Comparison of ENCODE assay signal across 11 cellular contexts in the genomic region with DNA sequence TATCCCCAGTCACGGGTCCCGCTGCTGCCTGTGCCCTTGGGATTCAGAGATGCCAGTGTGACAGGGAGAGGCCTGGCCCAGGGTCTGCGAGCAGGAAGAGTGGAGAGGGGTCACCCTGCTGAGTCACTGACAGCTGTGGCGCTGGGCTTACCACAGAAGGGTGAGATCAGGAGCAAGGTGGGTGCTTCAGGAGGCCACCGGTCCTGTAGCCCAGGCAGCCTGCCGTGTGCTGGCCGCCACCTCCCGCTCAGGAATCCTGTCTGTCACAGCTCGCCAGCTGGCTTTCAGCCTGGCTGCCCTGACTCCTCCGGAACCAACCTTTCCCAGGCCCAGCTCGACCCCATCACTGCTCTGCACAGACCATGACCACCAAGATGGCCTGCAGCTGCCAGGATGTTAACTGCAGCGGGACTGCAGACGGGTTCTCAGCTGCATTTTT. TPM values are rescaled to one million over a fixed set of nuclear protein-coding genes. Genes with fewer than 3 reads are reported as not detected.
DNase-seq lines count a peak whose midpoint lies in the region; TF ChIP-seq lines count a peak whose summit lies in the region.
"Had no signal": no experiment of that assay in that cellular context is flagged by ENCODE, and none has a peak within 500 bp of the region (broad histone marks: within the 10 kb centered on the region; RNA-seq: fewer than 3 reads in every experiment).

No MANE protein-coding gene starts in this region.

- H3F3A ChIP-seq in SK-N-SH (replicated peaks; ENCODE audit: insufficient read depth), result peaks cover 6% of the 10 kb centered on the region
- no peaks in the 10 kb centered on the region for H3F3A ChIP-seq in neural progenitor cell (ENCODE audit: low read depth)

- no peaks in the 10 kb centered on the region for H3K9me3 ChIP-seq in Caco-2
- no peaks in the 10 kb centered on the region for H3K9me3 ChIP-seq in SK-N-SH
- H3K9me3 ChIP-seq in fibroblast of lung (ENCODE audit: control insufficient read depth, insufficient read depth, low read depth, low read length), result no peaks in the 10 kb centered on the region
- no peaks in the 10 kb centered on the region for H3K9me3 ChIP-seq in neural progenitor cell (ENCODE audit: low read depth)
- H3K9me3 ChIP-seq in prostate gland, result no peaks in the 10 kb centered on the region

- no peak for TF ChIP-seq CTCF in Caco-2 (IDR thresholded peaks at IDR 0.05; ENCODE audit: insufficient read depth in 1 of 2, low read depth in 1 of 2, low read length in 1 of 2, severe bottlenecking in 1 of 2, unreplicated experiment in 1 of 2)
- no peak for TF ChIP-seq CTCF in SK-N-SH (IDR thresholded peaks at IDR 0.05)
- TF ChIP-seq CTCF in fibroblast of lung (conservative IDR thresholded peaks at IDR 0.05 in 1 of 2, IDR thresholded peaks at IDR 0.05 in 1 of 2; ENCODE audit: low read depth in 1 of 2, low read length in 2 of 2), result no peak
- TF ChIP-seq CTCF in neural progenitor cell (IDR thresholded peaks at IDR 0.05), result no peak
- TF ChIP-seq CTCF in prostate gland (IDR thresholded peaks at IDR 0.05), result no peak

- H3K4me3 Mint-ChIP-seq in Caco-2 (ENCODE audit: unreplicated experiment), result no peak overlapping the region
- H3K4me3 Mint-ChIP-seq in neural progenitor cell, result no peak overlapping the region
- H3K4me3 Mint-ChIP-seq: B cell; dendritic cell treated with granulocyte-macrophage colony-stimulating factor and Interleukin-4, amounts not matched to agents 40 ng/mL and 50 ng/mL, for 4 days had no signal

- H3K9ac ChIP-seq in SK-N-SH (no peak overlapping the region), fibroblast of lung (ENCODE audit: insufficient read depth, low read length) (no peak overlapping the region), neural progenitor cell (no peak overlapping the region)

- peaks cover 81% of the 10 kb centered on the region for H3K36me3 Mint-ChIP-seq in Caco-2 (ENCODE audit: insufficient read depth, unreplicated experiment)
- peaks cover 29% of the 10 kb centered on the region for H3K36me3 Mint-ChIP-seq in neural progenitor cell

- H3K36me3 ChIP-seq in Caco-2 (ENCODE audit: control insufficient read depth, insufficient read depth, low read length) (peaks cover 4% of the 10 kb centered on the region), SK-N-SH (replicated peaks in 1 of 2; ENCODE audit: control insufficient read depth in 1 of 2, insufficient read depth in 2 of 2, low read length in 1 of 2) (peaks cover 26 to 87% of the 10 kb centered on the region in 2 experiments), fibroblast of lung (ENCODE audit: control insufficient read depth, insufficient read depth, low read length) (peaks cover 44% of the 10 kb centered on the region), neural progenitor cell (no peaks in the 10 kb centered on the region), prostate gland (peaks cover 10 to 21% of the 10 kb centered on the region in 2 donors)

- H3K27ac ChIP-seq in SK-N-SH (ENCODE audit: low read depth in 2 of 2, low read length in 1 of 2) (peak overlapping the region in 1 of 2 experiments; percentile 54; a peak in 2 of 4 replicates), fibroblast of lung (ENCODE audit: insufficient read depth, low read length) (peak overlapping the region; percentile 26), neural progenitor cell (no peak overlapping the region), prostate gland (no peak overlapping the region)

- H3K27ac Mint-ChIP-seq in Caco-2 (ENCODE audit: unreplicated experiment) (peak overlapping the region; percentile 22), neural progenitor cell (peak overlapping the region; percentile 25)
- H3K27ac Mint-ChIP-seq: dendritic cell treated with granulocyte-macrophage colony-stimulating factor and Interleukin-4, amounts not matched to agents 40 ng/mL and 50 ng/mL, for 4 days had no signal

- H3K27me3 ChIP-seq in Caco-2 (replicated peaks; ENCODE audit: control insufficient read depth, insufficient read depth, low read length) (no peaks in the 10 kb centered on the region), SK-N-SH (ENCODE audit: insufficient read depth) (no peaks in the 10 kb centered on the region), fibroblast of lung (ENCODE audit: control insufficient read depth, insufficient read depth, low read length) (no peaks in the 10 kb centered on the region), neural progenitor cell (no peaks in the 10 kb centered on the region), prostate gland (replicated peaks; ENCODE audit: insufficient read depth) (no peaks in the 10 kb centered on the region)

- no peak for DNase-seq in Caco-2
- DNase-seq in SK-N-SH, result peak; percentile 68
- peak; percentile 62 to 63 for DNase-seq in fibroblast of lung (ENCODE audit: low read depth in 2 of 2)
- DNase-seq in neural progenitor cell (ENCODE audit: low spot score), result no peak
- DNase-seq in GM19238 (ENCODE audit: insufficient read length, low spot score), result no peak
- no peak for DNase-seq in NK-92 (lab: John Stamatoyannopoulos, UW; ENCODE audit: unreplicated experiment)
- no peak for DNase-seq in prostate gland (ENCODE audit: low spot score)
- DNase-seq in germinal center (ENCODE audit: low spot score), result no peak
- DNase-seq: NCI-H2227 treated with DMSO at 0.1 percent for 48 hours had no signal

- H3K9me3 Mint-ChIP-seq in Caco-2 (ENCODE audit: unreplicated experiment) (no peaks in the 10 kb centered on the region), neural progenitor cell (no peaks in the 10 kb centered on the region)
- H3K9me3 Mint-ChIP-seq: dendritic cell treated with granulocyte-macrophage colony-stimulating factor and Interleukin-4, amounts not matched to agents 40 ng/mL and 50 ng/mL, for 4 days had no signal

- TF ChIP-seq EP300 in SK-N-SH (IDR thresholded peaks at IDR 0.05; ENCODE audit: borderline replicate concordance in 1 of 2, low read depth in 1 of 2, low read length in 1 of 2), result no peak

- H3K27me3 Mint-ChIP-seq in Caco-2 (ENCODE audit: insufficient read depth, unreplicated experiment) (no peaks in the 10 kb centered on the region), neural progenitor cell (ENCODE audit: insufficient read depth, low read depth) (peaks cover 8% of the 10 kb centered on the region)
- H3K27me3 Mint-ChIP-seq: B cell; dendritic cell treated with granulocyte-macrophage colony-stimulating factor and Interleukin-4, amounts not matched to agents 40 ng/mL and 50 ng/mL, for 4 days had no signal

- H3K4me1 ChIP-seq in Caco-2, result no peaks in the 10 kb centered on the region
- peaks cover 0 to 17% of the 10 kb centered on the region in 2 experiments; a peak in 1 of 4 replicates for H3K4me1 ChIP-seq in SK-N-SH (ENCODE audit: control insufficient read depth in 1 of 2, insufficient read depth in 2 of 2, low read depth in 1 of 2, low read length in 1 of 2)
- peaks cover 9% of the 10 kb centered on the region for H3K4me1 ChIP-seq in fibroblast of lung (ENCODE audit: control insufficient read depth, extremely low read depth, insufficient read depth, low read length)
- H3K4me1 ChIP-seq in neural progenitor cell, result peaks cover 13% of the 10 kb centered on the region
- peaks cover 6% of the 10 kb centered on the region for H3K4me1 ChIP-seq in prostate gland (replicated peaks)

- TF ChIP-seq RAD21 in SK-N-SH (IDR thresholded peaks at IDR 0.05; ENCODE audit: low read length), result no peak

- H3K4me3 ChIP-seq in Caco-2 (ENCODE audit: low read depth, low read length) (no peak overlapping the region), SK-N-SH (ENCODE audit: low read depth in 2 of 2, low read length in 1 of 2) (no peak overlapping the region), fibroblast of lung (replicated peaks in 1 of 4; ENCODE audit: control extremely low read depth in 1 of 4, insufficient read depth in 1 of 4, low read depth in 3 of 4, low read length in 4 of 4) (no peak overlapping the region), neural progenitor cell (no peak overlapping the region), prostate gland (no peak overlapping the region)

- no TSS peak for BruUV-seq in Caco-2 (replicated peaks; lab: Mats Ljungman, UMichigan)

- H2AFZ ChIP-seq in SK-N-SH (ENCODE audit: low read depth) (no peak overlapping the region), fibroblast of lung (ENCODE audit: low read length) (no peak overlapping the region), neural progenitor cell (replicated peaks) (no peak overlapping the region)

- H3K4me2 ChIP-seq in SK-N-SH, result no peak overlapping the region
- no peak overlapping the region for H3K4me2 ChIP-seq in fibroblast of lung (ENCODE audit: extremely low read depth, insufficient read depth, low read length)
- H3K4me2 ChIP-seq in neural progenitor cell, result no peak overlapping the region

- POLR2A ChIA-PET in Caco-2 (lab: Charles Lee) (interaction anchor here (0.9 kb wide), 1 partner anchor 24 kb away, joined by 7 read pairs; no protein-coding TSS in a partner anchor), SK-N-SH (lab: Yijun Ruan, JAX) (interaction anchor here (1.0 kb wide), 1 partner anchor 11 kb away, joined by 3 read pairs; no protein-coding TSS in a partner anchor)

- WGBS in SK-N-SH (ENCODE audit: low lambda C conversion rate), result 62% methylated on average over 6 of the region's 13 CpGs
- WGBS in prostate gland, result 55% methylated on average over 13 of the region's 13 CpGs

- CTCF ChIA-PET in Caco-2 (lab: Charles Lee) (no interaction called here), SK-N-SH (lab: Yijun Ruan, JAX) (interaction anchor here (0.7 to 2.2 kb wide), 5 partner anchors 12 to 61 kb away, joined by 3 to 6 read pairs (median 3); no protein-coding TSS in a partner anchor)

- intact Hi-C loops in Caco-2 (cut with micrococcal nuclease; ENCODE audit: unreplicated experiment), result no loop called here
- intact Hi-C loops in prostate gland (cut with DNase I), result loop anchor here (10.0 kb wide), 1 partner anchor 74 kb away; a partner anchor contains a TSS

- H3K9me2 ChIP-seq in SK-N-SH, result no peaks in the 10 kb centered on the region

- TF ChIP-seq POLR2A in prostate gland (IDR thresholded peaks at IDR 0.05), result no peak

- H3K79me2 ChIP-seq in SK-N-SH (ENCODE audit: insufficient read depth) (peaks cover 4% of the 10 kb centered on the region; the same call in 1 of the 2 replicates), fibroblast of lung (ENCODE audit: control insufficient read depth, insufficient read depth, low read length) (no peaks in the 10 kb centered on the region), neural progenitor cell (ENCODE audit: low read depth) (no peaks in the 10 kb centered on the region)

- H4K20me1 ChIP-seq in SK-N-SH (ENCODE audit: insufficient read depth), result no peaks in the 10 kb centered on the region
- peaks cover 1% of the 10 kb centered on the region for H4K20me1 ChIP-seq in fibroblast of lung (ENCODE audit: control insufficient read depth, extremely low read depth, insufficient read depth, low read length)
- H4K20me1 ChIP-seq in neural progenitor cell (ENCODE audit: low read depth), result peaks cover 5% of the 10 kb centered on the region

- H3K4me1 Mint-ChIP-seq in Caco-2 (ENCODE audit: low read depth, unreplicated experiment) (no peaks in the 10 kb centered on the region), neural progenitor cell (peaks cover 7% of the 10 kb centered on the region)

RNA-seq across cellular contexts. Expression of a gene that starts 25.3 kb away (rescaled TPM):
- total RNA-seq in Caco-2 (2022) (48.8 and 51.5 TPM in 2 replicates), fibroblast of lung (22.3 and 34.0 TPM in 2 replicates), neural progenitor cell (ENCODE audit: low replicate concordance) (17.7 and 23.7 TPM in 2 replicates), prostate gland (10 to 100 TPM; 36.2 to 71.6 TPM)
- polyA plus RNA-seq in SK-N-SH (2012; rRNA removed) (32.4 and 39.8 TPM in 2 replicates), fibroblast of lung (22.4 and 22.8 TPM in 2 replicates)
- polyA plus RNA-seq in SK-N-SH (2012; cell fraction: cytosol; rRNA removed), result 19.9 and 25.5 TPM in 2 replicates
- 97.8 and 104 TPM in 2 replicates for polyA plus RNA-seq in SK-N-SH (2012; cell fraction: nucleus; rRNA removed)
- 19.8 and 20.7 TPM in 2 replicates for polyA plus RNA-seq in fibroblast of lung (2012)
- 14.5 and 23.8 TPM in 2 replicates for polyA minus RNA-seq in fibroblast of lung (ENCODE audit: low replicate concordance)

Comparison
In these comparisons a context has a peak if more than half of its experiments do, and no peak if none do; other contexts are left out.
1. DNase-seq: peak in SK-N-SH (single experiment) and fibroblast of lung (2 of 2); none in Caco-2 (0 of 2), neural progenitor cell (single experiment), GM19238 (single experiment), NK-92 (single experiment), prostate gland (single experiment) and germinal center (single experiment).